Comparison of ENCODE assay signal across 1 cellular context in the genomic region with DNA sequence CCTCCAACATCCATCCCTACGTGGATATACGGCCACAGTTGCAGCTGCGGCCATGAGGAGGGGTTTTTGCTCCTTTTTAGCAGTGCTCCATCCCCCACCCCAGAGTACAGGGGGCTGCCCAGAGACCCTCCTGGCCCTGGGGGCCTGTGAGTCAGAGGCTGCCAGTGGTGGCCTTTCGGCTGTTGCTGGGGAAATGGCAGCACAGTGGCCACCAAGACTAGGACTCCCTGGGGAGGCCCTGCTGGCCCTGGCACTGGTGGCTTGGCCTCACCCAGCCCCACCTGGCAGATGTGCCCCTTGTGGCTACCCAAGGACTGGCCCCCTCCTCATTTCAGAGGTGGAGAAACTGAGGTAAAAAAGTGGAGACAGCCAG.
TF ChIP-seq lines count a peak whose summit lies in the region.

No MANE protein-coding gene starts in this region.

TF ChIP-seq in GM23338, 12 proteins besides CTCF, POLR2A, EP300 and RAD21 (continued from another document):
- TF ChIP-seq ZNF462 (CRISPR knock-in tag; IDR thresholded peaks at IDR 0.05) (no peak), EZH2 (IDR thresholded peaks at IDR 0.05; ENCODE audit: low read depth, unreplicated experiment) (no peak), POLR2AphosphoS5 (IDR thresholded peaks at IDR 0.05; ENCODE audit: low read depth) (no peak), CREB1 (CRISPR knock-in tag; IDR thresholded peaks at IDR 0.05; ENCODE audit: low read depth) (no peak), STAT1 (IDR thresholded peaks at IDR 0.05; ENCODE audit: unreplicated experiment) (no peak)
TF ChIP-seq in GM23338: peak in this region for 0.
